In genomic region chr1:9145714-9146113, GRCh38 we compare ENCODE assay signal across 14 cellular contexts. TPM values are rescaled to one million over a fixed set of nuclear protein-coding genes. Genes with fewer than 3 reads are reported as not detected.
DNase-seq lines count a peak whose midpoint lies in the region; ATAC-seq and TF ChIP-seq lines count a peak whose summit lies in the region.
"Had no signal": no experiment of that assay in that cellular context is flagged by ENCODE, and none has a peak within 500 bp of the region (broad histone marks: within the 10 kb centered on the region; RNA-seq: fewer than 3 reads in every experiment).

No MANE protein-coding gene starts in this region.

- peaks cover 16% of the 10 kb centered on the region for H3K27me3 Mint-ChIP-seq in HFFc6 (ENCODE audit: insufficient read depth)

- peaks cover 28% of the 10 kb centered on the region for H3K36me3 Mint-ChIP-seq in HFFc6 (ENCODE audit: low read depth)

- H3K4me3 ChIP-seq in brain microvascular endothelial cell (ENCODE audit: low read depth, low read length), result no peak overlapping the region

- H3K4me3 Mint-ChIP-seq in HFFc6, result peak overlapping the region; percentile 26; the same call in 1 of the 2 replicates

- ATAC-seq in GM19395 (IDR thresholded peaks at IDR 0.05; ENCODE audit: unreplicated experiment) (peak; percentile 14), HG02571 (IDR thresholded peaks at IDR 0.05; ENCODE audit: unreplicated experiment) (no peak)

- no peaks in the 10 kb centered on the region for H3K9me3 Mint-ChIP-seq in HFFc6

- intact Hi-C loops in posterior vena cava (cut with DNase I), result no loop called here

- in situ Hi-C loops in brain microvascular endothelial cell (cut with HindIII; ENCODE audit: low pct_ligation_motif_present, low sequenced_read_pairs), result no loop called here

- peaks cover 44% of the 10 kb centered on the region for H3K4me1 Mint-ChIP-seq in HFFc6 (ENCODE audit: low read depth)

- no peak for TF ChIP-seq CTCF in HFFc6 (IDR thresholded peaks at IDR 0.05)
- TF ChIP-seq CTCF in brain microvascular endothelial cell (IDR thresholded peaks at IDR 0.05; ENCODE audit: low read depth, low read length, missing control alignments), result no peak

- peaks cover 35% of the 10 kb centered on the region for H3K36me3 ChIP-seq in brain microvascular endothelial cell (replicated peaks)

- DNase-seq in HFFc6 (no peak), brain microvascular endothelial cell (no peak), posterior vena cava (ENCODE audit: low spot score) (peak; percentile 35), NCI-H345 treated with DMSO at 0.1 percent for 48 hours (lab: John Stamatoyannopoulos, UW; ENCODE audit: unreplicated experiment) (no peak)
- no peak for DNase-seq in stimulated activated CD4-positive, alpha-beta T cell treated with anti-CD3 and anti-CD28 coated beads, Interleukin-2, amount 100 ng/mL, for 24 hours
- DNase-seq: AML-193, NCI-H1105, NCI-H1694 treated with DMSO at 0.1 percent for 48 hours, NCI-H2227 treated with DMSO at 0.1 percent for 48 hours, NCI-H524 had no signal

- peak overlapping the region; percentile 15 for H3K27ac ChIP-seq in brain microvascular endothelial cell
- H3K27ac ChIP-seq: C4-2B, RWPE1 had no signal

- no peaks in the 10 kb centered on the region for H3K27me3 ChIP-seq in brain microvascular endothelial cell (replicated peaks)

- H3K27ac Mint-ChIP-seq in HFFc6, result peak overlapping the region; percentile 81

RNA-seq across cellular contexts. Expression of gene GPR157, which starts 16.8 kb away (rescaled TPM):
- total RNA-seq in HFFc6 (2021; fragmentation: NEBNext Ultra II Directional; extraction: Animal tissue kit (Norgen Biotek cat#: 25700)), result 10 to 100 TPM in 2 of 6 experiments, 1 to 10 TPM in 4; 8.2 to 11.1 (median 9.7) TPM
- 1 to 10 TPM; 8.3 to 9.9 TPM for total RNA-seq in posterior vena cava
